Comparison of ENCODE assay signal across 24 cellular contexts in genomic region chr11:88790179-88790578, GRCh38.
DNase-seq lines count a peak whose midpoint lies in the region; ATAC-seq, FAIRE-seq and TF ChIP-seq lines count a peak whose summit lies in the region.
"Had no signal": no experiment of that assay in that cellular context is flagged by ENCODE, and none has a peak within 500 bp of the region (broad histone marks: within the 10 kb centered on the region; RNA-seq: fewer than 3 reads in every experiment).

No MANE protein-coding gene starts in this region.

- no peak for FAIRE-seq in HepG2 (lab: Jason Lieb, UNC)
- no peak for FAIRE-seq in K562 (lab: Jason Lieb, UNC)
- FAIRE-seq: G401.6, GM12891, GM19239 had no signal

- H3K9me1 ChIP-seq in K562 (ENCODE audit: control insufficient read depth, insufficient read depth, low read length), result no peaks in the 10 kb centered on the region

- no peak overlapping the region for H3K4me3 Mint-ChIP-seq in immature natural killer cell
- H3K4me3 Mint-ChIP-seq: CD14-positive monocyte; CD4-positive, alpha-beta memory T cell; CD4-positive, CD25-positive, alpha-beta regulatory T cell; CD8-positive, alpha-beta memory T cell had no signal

- no peak overlapping the region for H3K9ac ChIP-seq in HepG2 (ENCODE audit: insufficient read depth, low read depth, low read length)
- H3K9ac ChIP-seq in K562 (ENCODE audit: insufficient read depth in 1 of 2, low read depth in 2 of 2, low read length in 2 of 2), result no peak overlapping the region
- H3K9ac ChIP-seq: BLaER1 had no signal

- no peak overlapping the region for H3K27ac ChIP-seq in HepG2 (ENCODE audit: extremely low read length, insufficient read depth, low read length)
- H3K27ac ChIP-seq in right lobe of liver, result no peak overlapping the region
- H3K27ac ChIP-seq in K562 (ENCODE audit: extremely low read depth, low read depth, low read length), result no peak overlapping the region
- no peak overlapping the region for H3K27ac ChIP-seq in SJCRH30
- H3K27ac ChIP-seq: 22Rv1, BLaER1 had no signal

- ATAC-seq in HepG2, result no peak
- no peak for ATAC-seq in right lobe of liver
- ATAC-seq in K562, result no peak

- no peak for TF ChIP-seq EP300 in HepG2 (IDR thresholded peaks at IDR 0.05; ENCODE audit: low read depth in 2 of 2, low read length in 2 of 2)
- TF ChIP-seq EP300 in HepG2 (CRISPR knock-in tag; IDR thresholded peaks at IDR 0.05; ENCODE audit: borderline replicate concordance), result no peak
- TF ChIP-seq EP300 in K562 (IDR thresholded peaks at IDR 0.05; ENCODE audit: low read length), result no peak

- H3K4me1 ChIP-seq in HepG2 (ENCODE audit: insufficient read depth, low read length) (no peaks in the 10 kb centered on the region), right lobe of liver (no peaks in the 10 kb centered on the region), K562 (replicated peaks in 1 of 2; ENCODE audit: control insufficient read depth in 2 of 2, insufficient read depth in 2 of 2, low read length in 2 of 2) (no peaks in the 10 kb centered on the region), SJCRH30 (no peaks in the 10 kb centered on the region)
- H3K4me1 ChIP-seq: BE2C, BLaER1 had no signal

- TF ChIP-seq RAD21 in HepG2 (CRISPR knock-in tag; IDR thresholded peaks at IDR 0.05) (no peak), K562 (CRISPR knock-in tag; conservative IDR thresholded peaks at IDR 0.05 in 1 of 2, IDR thresholded peaks at IDR 0.05 in 1 of 2) (no peak)

- no peaks in the 10 kb centered on the region for H3K36me3 Mint-ChIP-seq in immature natural killer cell
- H3K36me3 Mint-ChIP-seq: CD14-positive monocyte; CD4-positive, alpha-beta memory T cell; CD4-positive, CD25-positive, alpha-beta regulatory T cell had no signal

- BruUV-seq in HepG2 (replicated peaks; lab: Mats Ljungman, UMichigan), result no TSS peak
- BruUV-seq in K562 (replicated peaks; lab: Mats Ljungman, UMichigan), result no TSS peak

- TF ChIP-seq CTCF in HepG2 (CRISPR knock-in tag; IDR thresholded peaks at IDR 0.05), result no peak
- TF ChIP-seq CTCF in right lobe of liver (IDR thresholded peaks at IDR 0.05), result no peak
- no peak for TF ChIP-seq CTCF in K562 (IDR thresholded peaks at IDR 0.05 in 2 of 3, conservative IDR thresholded peaks at IDR 0.05 in 1 of 3; ENCODE audit: insufficient read depth in 2 of 3, low read depth in 1 of 3, low read length in 3 of 3)

- intact Hi-C loops in HepG2 (cut with micrococcal nuclease; ENCODE audit: unreplicated experiment), result no loop called here
- intact Hi-C loops in right lobe of liver (cut with DNase I), result no loop called here
- intact Hi-C loops in K562 (cut with micrococcal nuclease), result no loop called here

- H3K36me3 ChIP-seq in HepG2 (replicated peaks in 1 of 2; ENCODE audit: control insufficient read depth in 1 of 2, insufficient read depth in 2 of 2, low read length in 2 of 2) (no peaks in the 10 kb centered on the region), right lobe of liver (no peaks in the 10 kb centered on the region), K562 (ENCODE audit: control insufficient read depth, insufficient read depth, low read length) (no peaks in the 10 kb centered on the region), SJCRH30 (no peaks in the 10 kb centered on the region)
- H3K36me3 ChIP-seq: BE2C, BLaER1 had no signal

- H3K4me1 Mint-ChIP-seq in immature natural killer cell, result no peaks in the 10 kb centered on the region
- H3K4me1 Mint-ChIP-seq: CD14-positive monocyte; CD4-positive, CD25-positive, alpha-beta regulatory T cell; CD8-positive, alpha-beta memory T cell had no signal

- H3K4me3 ChIP-seq in HepG2 (replicated peaks in 1 of 3; ENCODE audit: insufficient read depth in 1 of 3, low read depth in 2 of 3, low read length in 3 of 3) (no peak overlapping the region), right lobe of liver (no peak overlapping the region), K562 (no peak overlapping the region), SJCRH30 (no peak overlapping the region)
- H3K4me3 ChIP-seq: BLaER1 had no signal

- TF ChIP-seq POLR2A in HepG2 (IDR thresholded peaks at IDR 0.05; ENCODE audit: insufficient read depth in 1 of 2, low read depth in 2 of 2, low read length in 2 of 2) (no peak), right lobe of liver (IDR thresholded peaks at IDR 0.05) (no peak), K562 (conservative IDR thresholded peaks at IDR 0.05) (no peak)

- DNase-seq in DMS53 (lab: John Stamatoyannopoulos, UW) (peak; percentile 16), DMS53 treated with DMSO at 0.1 percent for 48 hours (lab: John Stamatoyannopoulos, UW; ENCODE audit: unreplicated experiment) (no peak), HepG2 (ENCODE audit: low spot score) (no peak), right lobe of liver (no peak), K562 (ENCODE audit: extremely low read depth in 1 of 4, low spot score in 3 of 4) (no peak), immature natural killer cell (no peak), SJCRH30 (no peak)
- DNase-seq: ACHN; BE2C; C1 segment of cervical spinal cord; CD4-positive, alpha-beta memory T cell; CD4-positive, CD25-positive, alpha-beta regulatory T cell; CD8-positive, alpha-beta memory T cell; COR-L47; DMS 273 treated with DMSO at 0.1 percent for 48 hours; DMS153; DMS79 treated with DMSO at 0.1 percent for 48 hours; GF-D8 had no signal

- H4K20me1 ChIP-seq in HepG2 (ENCODE audit: insufficient read depth, low read length) (no peaks in the 10 kb centered on the region), K562 (replicated peaks; ENCODE audit: control insufficient read depth, insufficient read depth, low read length) (no peaks in the 10 kb centered on the region)
- H4K20me1 ChIP-seq: BLaER1 had no signal

- CTCF ChIA-PET in HepG2 (lab: Yijun Ruan, JAX; ENCODE audit: low intra/inter-chr PET ratio, low total read pairs) (no interaction called here), K562 (lab: Yijun Ruan, JAX; ENCODE audit: low intra/inter-chr PET ratio) (no interaction called here)

- H2AFZ ChIP-seq in HepG2 (ENCODE audit: low read length), result no peak overlapping the region
- H2AFZ ChIP-seq in K562 (ENCODE audit: low read depth, low read length), result no peak overlapping the region

- in situ Hi-C loops in HepG2 (cut with HindIII; ENCODE audit: extremely low pct_ligation_motif_present, low pct_unique_long_range_greater_than_20kb), result no loop called here
- in situ Hi-C loops in K562 (cut with MboI), result no loop called here

- POLR2A ChIA-PET in HepG2 (lab: Yijun Ruan, JAX), result no interaction called here
- POLR2A ChIA-PET in K562 (lab: Yijun Ruan, JAX), result no interaction called here

- H3K79me2 ChIP-seq in HepG2 (ENCODE audit: insufficient read depth, low read length) (no peaks in the 10 kb centered on the region), K562 (ENCODE audit: control insufficient read depth, insufficient read depth, low read length) (no peaks in the 10 kb centered on the region)

- H3K27ac Mint-ChIP-seq in immature natural killer cell, result no peak overlapping the region
- H3K27ac Mint-ChIP-seq: CD14-positive monocyte; CD4-positive, alpha-beta memory T cell; CD4-positive, CD25-positive, alpha-beta regulatory T cell; CD8-positive, alpha-beta memory T cell had no signal

- H3K9me3 Mint-ChIP-seq in immature natural killer cell, result peaks cover 0 to 3% (median 1%) of the 10 kb centered on the region in 6 donors
- H3K9me3 Mint-ChIP-seq: CD8-positive, alpha-beta memory T cell had no signal

- H3K27me3 Mint-ChIP-seq in immature natural killer cell (ENCODE audit: low read depth in 3 of 3), result peaks cover 0 to 1% (median 0%) of the 10 kb centered on the region in 3 donors
- H3K27me3 Mint-ChIP-seq: CD4-positive, CD25-positive, alpha-beta regulatory T cell; CD8-positive, alpha-beta memory T cell had no signal

- H3K27me3 ChIP-seq in HepG2 (ENCODE audit: control insufficient read depth in 1 of 2, insufficient read depth in 2 of 2, low read length in 2 of 2) (no peaks in the 10 kb centered on the region), right lobe of liver (no peaks in the 10 kb centered on the region), K562 (ENCODE audit: control insufficient read depth in 2 of 2, insufficient read depth in 2 of 2, low read length in 2 of 2) (no peaks in the 10 kb centered on the region), SJCRH30 (no peaks in the 10 kb centered on the region)
- H3K27me3 ChIP-seq: BE2C, BLaER1 had no signal

- H3K4me2 ChIP-seq in HepG2 (ENCODE audit: low read depth, low read length) (no peak overlapping the region), K562 (ENCODE audit: insufficient read depth, low read length) (no peak overlapping the region)
- H3K4me2 ChIP-seq: BLaER1 had no signal

- H3K9me3 ChIP-seq in HepG2 (ENCODE audit: low read length) (no peaks in the 10 kb centered on the region), right lobe of liver (no peaks in the 10 kb centered on the region), K562 (replicated peaks; ENCODE audit: control insufficient read depth, insufficient read depth, low read depth, low read length) (no peaks in the 10 kb centered on the region), SJCRH30 (replicated peaks) (no peaks in the 10 kb centered on the region)
- H3K9me3 ChIP-seq: BE2C, BLaER1 had no signal

TF ChIP-seq in HepG2, 621 proteins besides CTCF, POLR2A, EP300 and RAD21 (continues in another document):
- no peak for TF ChIP-seq FOXM1 (CRISPR knock-in tag; IDR thresholded peaks at IDR 0.05)
- TF ChIP-seq, protein P1, sequence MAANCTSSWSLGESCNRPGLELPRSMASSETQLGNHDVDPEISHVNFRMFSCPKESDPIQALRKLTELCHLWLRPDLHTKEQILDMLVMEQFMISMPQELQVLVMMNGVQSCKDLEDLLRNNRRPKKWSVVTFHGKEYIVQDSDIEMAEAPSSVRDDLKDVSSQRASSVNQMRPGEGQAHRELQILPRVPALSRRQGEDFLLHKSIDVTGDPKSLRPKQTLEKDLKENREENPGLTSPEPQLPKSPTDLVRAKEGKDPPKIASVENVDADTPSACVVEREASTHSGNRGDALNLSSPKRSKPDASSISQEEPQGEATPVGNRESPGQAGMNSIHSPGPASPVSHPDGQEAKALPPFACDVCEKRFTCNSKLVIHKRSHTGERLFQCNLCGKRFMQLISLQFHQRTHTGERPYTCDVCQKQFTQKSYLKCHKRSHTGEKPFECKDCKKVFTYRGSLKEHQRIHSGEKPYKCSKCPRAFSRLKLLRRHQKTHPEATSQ (CRISPR knock-in tag; IDR thresholded peaks at IDR 0.05; ENCODE audit: borderline replicate concordance), result no peak

TF ChIP-seq in K562, 482 proteins besides CTCF, POLR2A, EP300 and RAD21 (continues in another document):
- TF ChIP-seq MAFF (IDR thresholded peaks at IDR 0.05; ENCODE audit: low read length), result peak; percentile 86
- peak; percentile 85 for TF ChIP-seq MAFK (IDR thresholded peaks at IDR 0.05; ENCODE audit: low read length)
- TF ChIP-seq ZNF316 (IDR thresholded peaks at IDR 0.05), result peak; percentile 85
- no peak for TF ChIP-seq CCAR2 (IDR thresholded peaks at IDR 0.05; ENCODE audit: low read depth, low read length)
- peak; percentile 74 for TF ChIP-seq MAFG (tag; conservative IDR thresholded peaks at IDR 0.05)
- peak; percentile 71 for TF ChIP-seq C11orf30 (IDR thresholded peaks at IDR 0.05; ENCODE audit: low read depth)
- no peak for TF ChIP-seq ZNF239 (CRISPR knock-in tag; IDR thresholded peaks at IDR 0.05)
